In the genomic region with DNA sequence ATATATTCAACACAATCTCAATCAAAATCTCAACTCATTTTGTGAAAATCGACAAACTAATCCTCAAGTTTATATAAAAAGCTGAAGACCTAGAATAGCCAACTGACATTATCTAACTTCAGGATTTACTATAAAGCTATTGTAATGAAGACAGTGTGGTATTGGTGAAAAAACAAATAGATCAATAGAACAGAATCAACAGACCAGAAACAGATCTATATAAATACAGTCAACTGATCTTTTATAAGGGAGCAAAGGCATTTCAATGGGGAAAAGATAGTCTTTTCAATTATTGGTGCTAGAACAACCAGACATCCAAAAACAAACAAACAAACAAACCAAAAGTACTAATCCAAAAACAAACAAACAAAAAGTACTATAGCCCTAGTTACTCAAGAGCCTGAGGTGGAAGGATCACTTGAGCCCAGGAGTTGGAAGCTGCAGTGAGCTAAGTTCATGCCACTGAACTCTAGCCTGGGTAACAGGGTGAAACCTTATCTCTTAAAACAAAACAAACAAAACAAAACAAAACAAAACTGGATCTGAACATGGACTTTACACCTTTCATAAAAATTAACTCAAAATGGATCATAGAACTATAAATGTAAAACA, we compare ENCODE assay signal across 26 cellular contexts. TPM values are rescaled to one million over a fixed set of nuclear protein-coding genes. Genes with fewer than 3 reads are reported as not detected.
"Had no signal": no experiment of that assay in that cellular context is flagged by ENCODE, and none has a peak within 500 bp of the region (broad histone marks: within the 10 kb centered on the region; RNA-seq: fewer than 3 reads in every experiment).

No MANE protein-coding gene starts in this region.

- H3K4me2 ChIP-seq: KMS-11 had no signal

- H3K4me3 ChIP-seq: SJCRH30 had no signal

- H3K9me3 ChIP-seq: SJCRH30 had no signal

- DNase-seq: IMR-90, Kasumi-1, MV-4-11, NCI-H1048, NCI-H1105, NCI-H1417, NCI-H1436 treated with DMSO at 0.1 percent for 48 hours, NCI-H1694, NCI-H187 treated with DMSO at 0.1 percent for 48 hours, NCI-H2029 treated with DMSO at 0.1 percent for 48 hours, NCI-H2171, NCI-H226, NCI-H446, NCI-H510A, NCI-H524 treated with DMSO at 0.1 percent for 48 hours, NCI-H69, NCI-H774, SHP77 treated with DMSO at 0.1 percent for 48 hours, SJCRH30 had no signal

- ATAC-seq: Panc1, SK-N-SH treated with all-trans-retinoic acid at 6 μM for 48 hours had no signal

- FAIRE-seq: HTR-8/SVneo had no signal

- H3K9ac ChIP-seq: KMS-11 had no signal

- H3K27me3 ChIP-seq: SJCRH30 had no signal

- H3K4me1 ChIP-seq: SJCRH30 had no signal

- H3K36me3 ChIP-seq: SJCRH30 had no signal

- H3K27ac ChIP-seq: HL-60, KMS-11, RWPE1, SJCRH30 had no signal

RNA-seq across cellular contexts. Expression of a gene that starts 26.6 kb away (rescaled TPM):
- total RNA-seq: IMR-90, M059J, SJCRH30 had no signal
- polyA plus RNA-seq: IMR-90 had no signal
